Comparison of ENCODE assay signal across 32 cellular contexts in genomic region chr7:27351137-27351536, GRCh38.
"Had no signal": no experiment of that assay in that cellular context is flagged by ENCODE, and none has a peak within 500 bp of the region (broad histone marks: within the 10 kb centered on the region; RNA-seq: fewer than 3 reads in every experiment).

No MANE protein-coding gene starts in this region.

- H3K36me3 Mint-ChIP-seq: activated naive CD4-positive, alpha-beta T cell treated with anti-CD3 and anti-CD28 coated beads, Interleukin-2, amount 50 U/mL, for 24 hours; activated naive CD8-positive, alpha-beta T cell treated with anti-CD3 and anti-CD28 coated beads, Interleukin-2, amount 10 ng/mL, durations not matched to agents 7 days and 5 days had no signal

- H3K4me1 Mint-ChIP-seq: activated naive CD4-positive, alpha-beta T cell treated with anti-CD3 and anti-CD28 coated beads, Interleukin-2, amount 50 U/mL, for 24 hours; activated naive CD8-positive, alpha-beta T cell treated with anti-CD3 and anti-CD28 coated beads, Interleukin-2, amount 10 ng/mL, durations not matched to agents 7 days and 5 days; activated T-helper 17 cell treated with anti-CD3 and anti-CD28 coated beads, Interleukin-2, amount 50 U/mL, for 72 hours; central memory CD8-positive, alpha-beta T cell had no signal

- H3K27ac ChIP-seq: ascending aorta, cardiac muscle cell, RWPE1, WERI-Rb-1 had no signal

- H3K9me3 ChIP-seq: ascending aorta, MG63 had no signal

- ATAC-seq: activated CD8-positive, alpha-beta T cell treated with anti-CD3 and anti-CD28 coated beads for 36 hours; activated T-cell treated with anti-CD3 and anti-CD28 coated beads, Interleukin-2, amount 50 U/mL, for 72 hours; activated T-helper 17 cell treated with anti-CD3 and anti-CD28 coated beads, Interleukin-2, amount 50 U/mL, for 72 hours; PC-3; Right ventricle myocardium inferior had no signal

- H3K4me3 ChIP-seq: ascending aorta, cardiac muscle cell, MG63 had no signal

- H3K9me3 Mint-ChIP-seq: activated CD8-positive, alpha-beta T cell treated with anti-CD3 and anti-CD28 coated beads for 36 hours; activated naive CD4-positive, alpha-beta T cell treated with anti-CD3 and anti-CD28 coated beads, Interleukin-2, amount 50 U/mL, for 24 hours; activated naive CD8-positive, alpha-beta T cell treated with anti-CD3 and anti-CD28 coated beads, Interleukin-2, amount 10 ng/mL, durations not matched to agents 7 days and 5 days; activated T-cell treated with anti-CD3 and anti-CD28 coated beads, Interleukin-2, amount 50 U/mL, for 72 hours; activated T-helper 17 cell treated with anti-CD3 and anti-CD28 coated beads, Interleukin-2, amount 50 U/mL, for 72 hours; central memory CD8-positive, alpha-beta T cell had no signal

- H3K27me3 ChIP-seq: ascending aorta, cardiac muscle cell had no signal

- DNase-seq: activated CD4-positive, alpha-beta T cell treated with anti-CD3 and anti-CD28 coated beads for 1 hour; activated CD4-positive, alpha-beta T cell treated with anti-CD3 and anti-CD28 coated beads for 48 hours; activated CD4-positive, alpha-beta T cell treated with anti-CD3 and anti-CD28 coated beads, Interleukin-2, amount 50 U/mL, for 4 hours; activated CD4-positive, CD25-positive, alpha-beta regulatory T cell; activated CD8-positive, alpha-beta T cell treated with anti-CD3 and anti-CD28 coated beads for 36 hours; activated effector memory CD4-positive, alpha-beta T cell treated with anti-CD3 and anti-CD28 coated beads, Interleukin-2, amount 50 U/mL, for 16 hours; activated naive CD4-positive, alpha-beta T cell; activated naive CD8-positive, alpha-beta T cell treated with anti-CD3 and anti-CD28 coated beads, Interleukin-2, amount 10 ng/mL, durations not matched to agents 7 days and 5 days; activated T-cell treated with anti-CD3 and anti-CD28 coated beads, Interleukin-2, amount 50 U/mL, for 1 hour; activated T-cell treated with anti-CD3 and anti-CD28 coated beads, Interleukin-2, amount 50 U/mL, for 72 hours; amygdala; MG63; NCI-H1048; NCI-H1105 treated with DMSO at 0.1 percent for 48 hours; NCI-H1436; NCI-H1694; NCI-H1930; NCI-H2107; NCI-H2171; NCI-H510A; NCI-H774; PC-3; SIG-M5; T1000; WERI-Rb-1 had no signal

- H3K36me3 ChIP-seq: ascending aorta, cardiac muscle cell, MG63, WERI-Rb-1 had no signal

- H3K4me1 ChIP-seq: ascending aorta had no signal

- H3K27ac Mint-ChIP-seq: activated CD8-positive, alpha-beta T cell treated with anti-CD3 and anti-CD28 coated beads for 36 hours; activated naive CD4-positive, alpha-beta T cell treated with anti-CD3 and anti-CD28 coated beads, Interleukin-2, amount 50 U/mL, for 24 hours; activated naive CD8-positive, alpha-beta T cell treated with anti-CD3 and anti-CD28 coated beads, Interleukin-2, amount 10 ng/mL, durations not matched to agents 7 days and 5 days; activated T-cell treated with anti-CD3 and anti-CD28 coated beads, Interleukin-2, amount 50 U/mL, for 72 hours; activated T-helper 17 cell treated with anti-CD3 and anti-CD28 coated beads, Interleukin-2, amount 50 U/mL, for 72 hours had no signal

- H3K4me3 Mint-ChIP-seq: activated CD8-positive, alpha-beta T cell treated with anti-CD3 and anti-CD28 coated beads for 36 hours; activated naive CD4-positive, alpha-beta T cell treated with anti-CD3 and anti-CD28 coated beads, Interleukin-2, amount 50 U/mL, for 24 hours; activated naive CD8-positive, alpha-beta T cell treated with anti-CD3 and anti-CD28 coated beads, Interleukin-2, amount 10 ng/mL, durations not matched to agents 7 days and 5 days; activated T-cell treated with anti-CD3 and anti-CD28 coated beads, Interleukin-2, amount 50 U/mL, for 72 hours; activated T-helper 17 cell treated with anti-CD3 and anti-CD28 coated beads, Interleukin-2, amount 50 U/mL, for 72 hours; central memory CD8-positive, alpha-beta T cell had no signal
